13 cellular contexts compared by ENCODE assay signal in the genomic region with DNA sequence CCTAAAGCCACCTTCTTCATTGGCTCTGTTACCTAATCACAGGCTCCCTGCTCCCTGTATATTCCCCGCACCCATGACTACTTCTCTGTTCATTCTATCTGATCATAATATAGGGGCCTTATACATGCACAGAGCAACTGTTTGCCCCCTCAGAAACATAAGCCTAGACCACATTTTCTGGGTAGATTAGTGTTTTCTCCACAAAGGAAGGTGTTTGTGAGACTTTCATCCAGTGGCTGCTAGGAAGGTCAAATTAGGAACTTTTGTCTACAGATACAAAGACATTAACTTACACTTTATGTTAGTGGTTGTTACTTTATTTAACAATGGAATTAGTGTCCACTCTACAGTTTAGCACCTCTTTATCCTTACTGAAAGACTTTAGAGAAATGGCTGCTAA.
DNase-seq lines count a peak whose midpoint lies in the region; ATAC-seq, FAIRE-seq and TF ChIP-seq lines count a peak whose summit lies in the region.
"Had no signal": no experiment of that assay in that cellular context is flagged by ENCODE, and none has a peak within 500 bp of the region (broad histone marks: within the 10 kb centered on the region; RNA-seq: fewer than 3 reads in every experiment).

No MANE protein-coding gene starts in this region.

- H3K4me3 ChIP-seq in cardiac muscle cell = no peak overlapping the region
- H3K4me3 ChIP-seq in PC-9 = no peak overlapping the region
- no peak overlapping the region for H3K4me3 ChIP-seq in urinary bladder (ENCODE audit: low read depth, low read length)
- H3K4me3 ChIP-seq in pancreas = no peak overlapping the region
- H3K4me3 ChIP-seq: BLaER1 treated with 17β-estradiol and CSF1 and Interleukin-3, amounts not matched to agents 10 nM and 100 nM; GM23338; HAP-1 had no signal

- no peak for DNase-seq in cardiac muscle cell (ENCODE audit: low read depth in 1 of 2, low spot score in 1 of 2)
- DNase-seq in left cardiac atrium = no peak
- no peak for DNase-seq in PC-9
- DNase-seq in pancreas = no peak
- DNase-seq in activated naive CD4-positive, alpha-beta T cell (lab: John Stamatoyannopoulos, UW) = no peak
- DNase-seq: CD4-positive, CD25-positive, alpha-beta regulatory T cell had no signal

- no peaks in the 10 kb centered on the region for H3K27me3 ChIP-seq in cardiac muscle cell
- no peaks in the 10 kb centered on the region for H3K27me3 ChIP-seq in PC-9 (ENCODE audit: insufficient read depth, low read depth)
- H3K27me3 ChIP-seq in pancreas = no peaks in the 10 kb centered on the region
- H3K27me3 ChIP-seq: BLaER1 treated with 17β-estradiol and CSF1 and Interleukin-3, amounts not matched to agents 10 nM and 100 nM had no signal

- H2AFZ ChIP-seq in PC-9 = no peak overlapping the region
- H2AFZ ChIP-seq: GM23338 had no signal

- H3K4me2 ChIP-seq in PC-9 = no peak overlapping the region
- H3K4me2 ChIP-seq: BLaER1 treated with 17β-estradiol and CSF1 and Interleukin-3, amounts not matched to agents 10 nM and 100 nM; GM23338 had no signal

- H3K27ac ChIP-seq in cardiac muscle cell (peak overlapping the region; percentile 12), PC-9 (0 out of 2 replicates have a peak overlapping the region, but pooled peaks have one; percentile 33), urinary bladder (ENCODE audit: low read depth) (peak overlapping the region; percentile 10), pancreas (no peak overlapping the region)
- H3K27ac ChIP-seq: 22Rv1; BLaER1 treated with 17β-estradiol and CSF1 and Interleukin-3, amounts not matched to agents 10 nM and 100 nM had no signal

- WGBS in urinary bladder = 93% methylated on average over 1 of the region's 1 CpG
- WGBS in pancreas, 2 donors = 98 to 100% methylated on average over 1 of the region's 1 CpG

- H3K79me2 ChIP-seq in PC-9 (ENCODE audit: low read depth) = peaks cover 100% of the 10 kb centered on the region

- CTCF ChIA-PET in PC-9 (lab: Charles Lee) = no interaction called here

- POLR2A ChIA-PET in PC-9 (lab: Charles Lee; ENCODE audit: unreplicated experiment) = interaction anchor here (0.5 kb wide), 1 partner anchor 146 kb away, joined by 3 read pairs; no protein-coding TSS in a partner anchor

- peaks cover 10% of the 10 kb centered on the region for H3K4me1 ChIP-seq in cardiac muscle cell (ENCODE audit: low read depth)
- H3K4me1 ChIP-seq in PC-9 (replicated peaks; ENCODE audit: insufficient read depth) = peaks cover 27% of the 10 kb centered on the region; the same call in 1 of the 2 replicates
- peaks cover 2% of the 10 kb centered on the region for H3K4me1 ChIP-seq in urinary bladder (ENCODE audit: insufficient read depth)
- H3K4me1 ChIP-seq in pancreas = peaks cover 0 to 9% (median 0%) of the 10 kb centered on the region in 3 donors
- H3K4me1 ChIP-seq: HAP-1 had no signal

- H4K20me1 ChIP-seq in PC-9 (ENCODE audit: insufficient read depth) = peaks cover 9% of the 10 kb centered on the region; the same call in 1 of the 2 replicates

- ATAC-seq in left cardiac atrium (no peak), pancreas (no peak), HG03097 (IDR thresholded peaks at IDR 0.05; ENCODE audit: low FRiP score, unreplicated experiment) (no peak)
- ATAC-seq: GM23338 had no signal

- TF ChIP-seq CTCF in cardiac muscle cell (IDR thresholded peaks at IDR 0.05; ENCODE audit: low read depth, low read length) = no peak
- no peak for TF ChIP-seq CTCF in PC-9 (conservative IDR thresholded peaks at IDR 0.05)
- no peak for TF ChIP-seq CTCF in nephron (IDR thresholded peaks at IDR 0.05; ENCODE audit: unreplicated experiment in 3 of 3)
- no peak for TF ChIP-seq CTCF in pancreas (IDR thresholded peaks at IDR 0.05)

- peaks cover 58% of the 10 kb centered on the region for H3K4me1 Mint-ChIP-seq in nephron

- H3K9me3 ChIP-seq in cardiac muscle cell (ENCODE audit: low read depth) (no peaks in the 10 kb centered on the region), PC-9 (ENCODE audit: insufficient read depth, low read depth) (no peaks in the 10 kb centered on the region), pancreas (no peaks in the 10 kb centered on the region)
- H3K9me3 ChIP-seq: BLaER1 treated with 17β-estradiol and CSF1 and Interleukin-3, amounts not matched to agents 10 nM and 100 nM; HAP-1 had no signal

- no peaks in the 10 kb centered on the region for H3K9me2 ChIP-seq in PC-9 (ENCODE audit: insufficient read depth)

- no peaks in the 10 kb centered on the region for H3K27me3 Mint-ChIP-seq in nephron (ENCODE audit: low read depth)
- H3K27me3 Mint-ChIP-seq: CD4-positive, CD25-positive, alpha-beta regulatory T cell had no signal

- intact Hi-C loops in left cardiac atrium (cut with DNase I) = no loop called here
- intact Hi-C loops in PC-9 (cut with micrococcal nuclease; ENCODE audit: unreplicated experiment) = no loop called here
- intact Hi-C loops in pancreas (cut with DNase I) = no loop called here

- BruUV-seq in PC-9 (replicated peaks; lab: Mats Ljungman, UMichigan) = no TSS peak

- peak overlapping the region; percentile 22 to 55 (median 45) for H3K27ac Mint-ChIP-seq in nephron
- H3K27ac Mint-ChIP-seq: CD4-positive, CD25-positive, alpha-beta regulatory T cell; GM23338 had no signal

- peaks cover 3% of the 10 kb centered on the region for H3K36me3 ChIP-seq in cardiac muscle cell
- peaks cover 84% of the 10 kb centered on the region for H3K36me3 ChIP-seq in PC-9 (ENCODE audit: low read depth)
- no peaks in the 10 kb centered on the region for H3K36me3 ChIP-seq in urinary bladder (ENCODE audit: insufficient read depth)
- no peaks in the 10 kb centered on the region for H3K36me3 ChIP-seq in pancreas
- H3K36me3 ChIP-seq: HAP-1 had no signal

- H3F3A ChIP-seq in PC-9 (ENCODE audit: insufficient read depth, low read depth) = peaks cover 68% of the 10 kb centered on the region

- H3K36me3 Mint-ChIP-seq in nephron (ENCODE audit: low read depth) = peaks cover 36% of the 10 kb centered on the region

- no peak for FAIRE-seq in pancreas (lab: Jason Lieb, UNC)

- no peak overlapping the region for H3K4me3 Mint-ChIP-seq in nephron
- H3K4me3 Mint-ChIP-seq: CD4-positive, CD25-positive, alpha-beta regulatory T cell; GM23338 had no signal

- H3K9me3 Mint-ChIP-seq in nephron = no peaks in the 10 kb centered on the region
- H3K9me3 Mint-ChIP-seq: CD4-positive, CD25-positive, alpha-beta regulatory T cell; GM23338 had no signal

Comparison
In these comparisons a context has a peak if more than half of its experiments do, and no peak if none do; other contexts are left out.
1. H3K27ac ChIP-seq: peak in cardiac muscle cell (single experiment), PC-9 (single experiment) and urinary bladder (single experiment); none in pancreas (0 of 4).